8 cellular contexts compared by ENCODE assay signal in the genomic region with DNA sequence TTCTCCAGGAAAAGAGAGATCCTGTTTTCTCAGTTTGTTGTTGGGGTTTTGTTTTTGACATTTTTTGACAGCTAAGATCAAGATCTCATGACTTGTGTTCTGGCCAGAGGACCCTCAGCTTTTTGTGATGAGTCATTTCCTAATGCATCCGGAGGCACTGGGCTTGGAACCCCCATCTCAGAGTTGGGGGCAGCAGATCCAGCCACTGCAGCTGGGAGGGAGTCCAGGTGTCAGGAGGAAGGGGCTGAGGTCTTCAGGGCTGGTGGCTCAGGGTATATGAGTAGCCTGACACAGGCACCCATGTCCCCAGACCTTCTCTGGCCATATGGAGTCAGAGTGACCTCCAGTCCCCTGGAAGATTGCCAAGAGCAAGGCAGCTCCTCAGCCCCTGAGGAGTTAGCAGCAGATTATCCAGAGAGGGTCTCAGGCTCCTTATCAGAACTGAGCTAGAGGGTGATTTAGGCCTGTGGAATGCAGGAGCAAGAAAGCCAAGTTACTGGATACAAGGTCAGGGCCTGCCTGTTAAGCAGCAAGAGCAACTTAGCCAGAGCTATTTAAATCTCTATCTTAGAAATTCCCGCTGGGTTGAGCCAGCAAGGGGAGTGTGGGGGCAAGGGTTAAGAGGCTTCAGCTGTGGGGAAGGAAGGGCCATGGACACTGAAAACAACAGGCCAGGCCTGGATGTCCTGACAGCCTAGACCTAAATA.
DNase-seq lines count a peak whose midpoint lies in the region; ATAC-seq and TF ChIP-seq lines count a peak whose summit lies in the region.

No MANE protein-coding gene starts in this region.

- intact Hi-C loops in right lobe of liver (cut with DNase I): no loop called here
- intact Hi-C loops in upper lobe of right lung (cut with DNase I): no loop called here

- H3K36me3 ChIP-seq in MG63 (no peaks in the 10 kb centered on the region), right lobe of liver (no peaks in the 10 kb centered on the region), upper lobe of right lung (no peaks in the 10 kb centered on the region)

- 23% methylated on average over 2 of the region's 2 CpGs for WGBS in right lobe of liver (ENCODE audit: insufficient coverage, low coverage, low lambda C conversion rate, missing lambda C conversion rate)

- H3K4me1 ChIP-seq in right lobe of liver: no peaks in the 10 kb centered on the region
- peaks cover 51% of the 10 kb centered on the region for H3K4me1 ChIP-seq in upper lobe of right lung

- peak overlapping the region in 2 of 3 donors; percentile 25 to 43 for H3K27ac ChIP-seq in right lobe of liver
- peak overlapping the region; percentile 67 for H3K27ac ChIP-seq in upper lobe of right lung

- no peaks in the 10 kb centered on the region for H3K27me3 ChIP-seq in MG63
- no peaks in the 10 kb centered on the region for H3K27me3 ChIP-seq in right lobe of liver
- H3K27me3 ChIP-seq in upper lobe of right lung: no peaks in the 10 kb centered on the region

- TF ChIP-seq CTCF in right lobe of liver (IDR thresholded peaks at IDR 0.05) (no peak), upper lobe of right lung (IDR thresholded peaks at IDR 0.05) (no peak)

- H3K9me3 ChIP-seq in MG63 (no peaks in the 10 kb centered on the region), right lobe of liver (no peaks in the 10 kb centered on the region), upper lobe of right lung (no peaks in the 10 kb centered on the region)

- DNase-seq in MG63 (peak; percentile 71), ecto neural progenitor cell (ENCODE audit: low spot score) (peak; percentile 65), right lobe of liver (no peak), upper lobe of right lung (no peak), superior temporal gyrus (ENCODE audit: extremely low spot score) (no peak), NCI-H128 (lab: John Stamatoyannopoulos, UW; ENCODE audit: unreplicated experiment) (no peak)

- no peak for TF ChIP-seq POLR2A in right lobe of liver (IDR thresholded peaks at IDR 0.05)

- ATAC-seq in right lobe of liver (peak; percentile 73 to 88 (median 80)), upper lobe of right lung (peak; percentile 83), HG02763 (IDR thresholded peaks at IDR 0.05; ENCODE audit: unreplicated experiment) (no peak), HG02588 (IDR thresholded peaks at IDR 0.05; ENCODE audit: unreplicated experiment) (no peak)

- H3K4me3 ChIP-seq in MG63 (no peak overlapping the region), right lobe of liver (no peak overlapping the region), upper lobe of right lung (no peak overlapping the region)

Comparison
In these comparisons a context has a peak if more than half of its experiments do, and no peak if none do; other contexts are left out.
1. DNase-seq: peak in MG63 (single experiment) and ecto neural progenitor cell (single experiment); none in right lobe of liver (0 of 3), upper lobe of right lung (single experiment), superior temporal gyrus (single experiment) and NCI-H128 (single experiment).
2. ATAC-seq: peak in right lobe of liver (4 of 4) and upper lobe of right lung (single experiment); none in HG02763 (single experiment) and HG02588 (single experiment).